Comparison of ENCODE assay signal across 9 cellular contexts in the genomic region with DNA sequence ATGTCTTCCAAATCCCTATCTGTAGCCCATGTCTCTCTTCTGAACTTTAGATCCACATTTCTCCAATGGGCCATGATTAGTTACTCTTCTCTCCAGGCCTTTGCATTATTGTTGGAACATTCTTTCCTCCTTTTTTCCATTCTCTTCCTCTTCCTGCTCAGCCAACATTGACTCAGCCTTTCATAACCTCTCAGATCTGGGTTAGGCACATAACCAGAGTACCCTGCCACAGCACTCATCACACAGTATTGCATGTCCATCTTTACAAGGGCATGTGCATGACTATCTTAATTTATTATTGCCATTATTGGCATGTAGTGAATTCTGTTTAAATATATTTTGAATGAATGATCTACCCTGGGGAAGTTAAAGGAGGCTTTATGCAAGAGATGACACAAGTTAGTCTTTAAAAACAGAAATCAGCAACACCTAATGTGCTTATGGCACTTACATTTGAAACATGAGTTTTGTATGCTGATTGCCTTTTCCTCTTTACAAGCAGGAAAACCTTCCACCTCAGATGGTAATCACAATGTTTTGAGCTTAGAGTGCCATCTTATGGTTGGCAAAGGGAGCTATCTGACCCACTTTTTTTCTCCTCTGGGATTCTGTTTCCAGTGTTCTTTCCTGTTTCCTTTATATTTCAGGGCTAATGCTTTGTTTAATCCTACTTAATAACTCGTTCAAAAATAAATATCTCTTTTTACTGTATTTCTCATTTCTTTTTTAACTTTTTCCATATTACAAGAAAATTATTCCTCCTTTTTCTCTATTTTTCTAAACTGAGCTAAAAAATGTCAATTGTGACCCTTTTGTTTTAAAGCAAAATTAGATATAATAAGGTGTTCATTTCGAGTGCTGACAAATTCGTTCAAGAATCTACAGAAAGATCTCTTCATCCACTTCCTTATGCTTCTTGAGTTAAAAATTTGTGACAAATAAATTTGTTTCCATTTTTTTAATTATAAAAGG.
A peak's percentile ranks its signal among the peaks of the same experiment; 100 is the strongest.
DNase-seq lines count a peak whose midpoint lies in the region; ATAC-seq, FAIRE-seq and TF ChIP-seq lines count a peak whose summit lies in the region.
"Had no signal": no experiment of that assay in that cellular context is flagged by ENCODE, and none has a peak within 500 bp of the region (broad histone marks: within the 10 kb centered on the region; RNA-seq: fewer than 3 reads in every experiment).

No MANE protein-coding gene starts in this region.

- no peak overlapping the region for H3K27ac ChIP-seq in astrocyte (ENCODE audit: low read depth, low read length)
- H3K27ac ChIP-seq: BLaER1 had no signal

- DNase-seq in NCI-H1436 (lab: John Stamatoyannopoulos, UW) (peak; percentile 41), NCI-H1436 treated with DMSO at 0.1 percent for 48 hours (lab: John Stamatoyannopoulos, UW) (no peak), NCI-H1105 treated with DMSO at 0.1 percent for 48 hours (lab: John Stamatoyannopoulos, UW) (peak; percentile 72), astrocyte (ENCODE audit: low read depth) (peak; percentile 8)

- peaks cover 14% of the 10 kb centered on the region for H4K20me1 ChIP-seq in astrocyte (ENCODE audit: insufficient read depth, low read length)

- H3K9me3 ChIP-seq in astrocyte (ENCODE audit: insufficient read depth, low read depth, low read length), result no peaks in the 10 kb centered on the region

- no peak overlapping the region for H3K9ac ChIP-seq in astrocyte (ENCODE audit: low read length)
- H3K9ac ChIP-seq: BLaER1 had no signal

- no peak for ATAC-seq in HG02642 (IDR thresholded peaks at IDR 0.05; ENCODE audit: poor library complexity, unreplicated experiment)
- no peak for ATAC-seq in HG02588 (IDR thresholded peaks at IDR 0.05; ENCODE audit: unreplicated experiment)
- no peak for ATAC-seq in HG03025 (IDR thresholded peaks at IDR 0.05; ENCODE audit: low FRiP score, unreplicated experiment)

- peaks cover 36% of the 10 kb centered on the region for H3K36me3 ChIP-seq in astrocyte (ENCODE audit: insufficient read depth, low read length)

- no peaks in the 10 kb centered on the region for H3K27me3 ChIP-seq in astrocyte (ENCODE audit: insufficient read depth, low read length)
- H3K27me3 ChIP-seq: BLaER1 had no signal

- peaks cover 12% of the 10 kb centered on the region for H3K36me3 Mint-ChIP-seq in astrocyte (ENCODE audit: low read depth, unreplicated experiment)

- peak; percentile 63 for TF ChIP-seq CTCF in astrocyte (IDR thresholded peaks at IDR 0.05; ENCODE audit: insufficient read depth, low read depth, low read length)

- no peak overlapping the region for H3K27ac Mint-ChIP-seq in astrocyte (ENCODE audit: unreplicated experiment)

- peak; percentile 13 for FAIRE-seq in astrocyte (lab: Jason Lieb, UNC)
- peak; percentile 97 for FAIRE-seq in islet of Langerhans (lab: Jason Lieb, UNC)

- H3K4me3 ChIP-seq in astrocyte (ENCODE audit: insufficient read depth, low read depth, low read length), result no peak overlapping the region
- H3K4me3 ChIP-seq: BLaER1 had no signal

- no peak overlapping the region for H3K4me2 ChIP-seq in astrocyte (ENCODE audit: low read length)
- H3K4me2 ChIP-seq: BLaER1 had no signal

- H3K9me3 Mint-ChIP-seq in astrocyte (ENCODE audit: unreplicated experiment), result peaks cover 3% of the 10 kb centered on the region

- H2AFZ ChIP-seq in astrocyte (ENCODE audit: low read depth, low read length), result no peak overlapping the region

- no peaks in the 10 kb centered on the region for H3K4me1 Mint-ChIP-seq in astrocyte (ENCODE audit: low read depth, unreplicated experiment)

- H3K4me1 ChIP-seq in astrocyte (ENCODE audit: insufficient read depth, low read length), result no peaks in the 10 kb centered on the region

- no peak overlapping the region for H3K4me3 Mint-ChIP-seq in astrocyte (ENCODE audit: unreplicated experiment)

- H3K79me2 ChIP-seq in astrocyte (ENCODE audit: insufficient read depth, low read length), result no peaks in the 10 kb centered on the region

- H3K27me3 Mint-ChIP-seq in astrocyte (ENCODE audit: low read depth, unreplicated experiment), result no peaks in the 10 kb centered on the region
